ENCODE assay signal across 8 cellular contexts in the genomic region with DNA sequence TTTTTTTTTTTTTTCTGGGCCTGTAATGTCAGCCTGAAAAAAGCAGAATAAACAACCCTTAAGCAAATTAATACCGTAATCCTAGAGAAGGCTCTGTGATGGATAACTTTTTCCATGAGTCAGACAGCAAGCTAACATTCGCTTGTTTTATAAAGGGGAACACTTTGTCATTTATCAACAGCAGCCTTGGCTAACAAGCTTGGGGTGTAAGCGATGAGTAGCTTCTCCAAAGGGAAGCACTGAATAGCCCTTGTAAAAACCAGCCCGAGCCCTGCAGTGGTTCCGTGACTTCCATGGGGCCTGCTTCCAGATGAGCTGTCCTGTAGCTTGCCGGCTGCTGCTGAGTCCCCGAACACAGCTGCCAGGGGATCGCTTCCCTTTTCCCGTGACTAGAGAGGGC. TPM values are rescaled to one million over a fixed set of nuclear protein-coding genes. Genes with fewer than 3 reads are reported as not detected.
A peak's percentile ranks its signal among the peaks of the same experiment; 100 is the strongest.
DNase-seq lines count a peak whose midpoint lies in the region; ATAC-seq, FAIRE-seq and TF ChIP-seq lines count a peak whose summit lies in the region.

No MANE protein-coding gene starts in this region.

- 22 to 25% methylated on average over 3 to 9 of the region's 9 CpGs for WGBS in transverse colon (ENCODE audit: low coverage in 1 of 2), 2 donors

- peaks cover 95 to 100% (median 100%) of the 10 kb centered on the region in 4 donors for H3K4me1 ChIP-seq in transverse colon

- H3K4me3 ChIP-seq in NB4 (ENCODE audit: low read depth, low read length) (peak overlapping the region; percentile 37), bronchial epithelial cell (ENCODE audit: low read depth, low read length) (no peak overlapping the region), transverse colon (no peak overlapping the region)

- TF ChIP-seq EP300 in transverse colon (IDR thresholded peaks at IDR 0.05; ENCODE audit: low read depth): no peak

- TF ChIP-seq POLR2A in NB4 (IDR thresholded peaks at IDR 0.05; ENCODE audit: extremely low read depth, insufficient read length) (no peak), transverse colon (IDR thresholded peaks at IDR 0.05) (peak; percentile 5)

- ATAC-seq in HG03045 (IDR thresholded peaks at IDR 0.05; ENCODE audit: unreplicated experiment) (no peak), GM18873 (IDR thresholded peaks at IDR 0.05; ENCODE audit: low FRiP score, unreplicated experiment) (no peak)

- no peak for TF ChIP-seq CTCF in NB4 (IDR thresholded peaks at IDR 0.05; ENCODE audit: low read depth, low read length)
- no peak for TF ChIP-seq CTCF in bronchial epithelial cell (IDR thresholded peaks at IDR 0.05; ENCODE audit: insufficient read depth, low read length, severe bottlenecking)
- TF ChIP-seq CTCF in transverse colon (IDR thresholded peaks at IDR 0.05): no peak

- H3K27me3 ChIP-seq in bronchial epithelial cell (ENCODE audit: control insufficient read depth, insufficient read depth, low read length) (no peaks in the 10 kb centered on the region), transverse colon (no peaks in the 10 kb centered on the region)

- H3K27ac ChIP-seq in transverse colon: peak overlapping the region; percentile 93 to 97 (median 95)

- no peak for FAIRE-seq in bronchial epithelial cell (lab: Jason Lieb, UNC)

- H3K36me3 ChIP-seq in bronchial epithelial cell (ENCODE audit: control insufficient read depth, insufficient read depth, low read length) (peaks cover 39% of the 10 kb centered on the region), transverse colon (no peaks in the 10 kb centered on the region)

- peak; percentile 76 for DNase-seq in A172 (ENCODE audit: low spot score)
- DNase-seq in NB4 (ENCODE audit: low read depth): peak; percentile 88
- DNase-seq in bronchial epithelial cell (ENCODE audit: low read depth): peak; percentile 85
- peak; percentile 82 for DNase-seq in medulla oblongata (ENCODE audit: extremely low spot score)
- peak; percentile 68 for DNase-seq in transverse colon
- DNase-seq in NCI-H748 (lab: John Stamatoyannopoulos, UW; ENCODE audit: unreplicated experiment): no peak

- in situ Hi-C loops in transverse colon (cut with MboI; ENCODE audit: low pct_ligation_motif_present in 1 of 4, low pct_unique_long_range_greater_than_20kb in 1 of 4, low sequenced_read_pairs in 3 of 4): no loop called here

- intact Hi-C loops in transverse colon (cut with DNase I; ENCODE audit: low total_unique reads): loop anchor here (5.0 kb wide), 1 partner anchor 33 kb away; no protein-coding TSS in a partner anchor

- no peaks in the 10 kb centered on the region for H3K9me3 ChIP-seq in transverse colon

RNA-seq across cellular contexts. Expression of a gene that starts 29.6 kb away (rescaled TPM):
- 107 and 128 TPM in 2 replicates for total RNA-seq in A172 (2014; rRNA removed; shearing (Covaris generic))
- 492 and 634 TPM in 2 replicates for total RNA-seq in bronchial epithelial cell
- 100 to 1,000 TPM; 207 to 668 (median 481) TPM for total RNA-seq in transverse colon
